23 cellular contexts compared by ENCODE assay signal in the genomic region with DNA sequence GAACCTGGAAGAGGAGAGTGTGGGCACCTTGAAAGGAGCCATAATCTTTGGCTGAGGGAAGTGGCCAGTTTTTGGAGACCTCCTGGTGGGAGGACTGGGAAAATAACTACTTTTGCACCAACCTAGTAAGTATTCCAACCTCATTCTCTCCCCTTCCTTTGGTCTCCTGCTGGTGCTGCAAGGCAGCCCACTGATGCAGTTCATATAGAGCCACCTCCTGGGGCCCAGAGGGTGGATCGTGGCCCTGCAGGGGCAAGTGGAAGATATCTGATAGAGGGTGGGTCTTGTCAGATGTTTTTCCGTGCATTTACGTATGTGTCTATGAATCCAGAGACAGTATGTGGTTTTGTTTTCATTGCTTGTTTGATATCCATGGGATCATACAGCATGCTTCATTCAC.
DNase-seq lines count a peak whose midpoint lies in the region; ATAC-seq, FAIRE-seq and TF ChIP-seq lines count a peak whose summit lies in the region.
"Had no signal": no experiment of that assay in that cellular context is flagged by ENCODE, and none has a peak within 500 bp of the region (broad histone marks: within the 10 kb centered on the region; RNA-seq: fewer than 3 reads in every experiment).

No MANE protein-coding gene starts in this region.

- H3K36me3 ChIP-seq in HEK293 (ENCODE audit: control insufficient read depth in 2 of 2, insufficient read depth in 1 of 2, low read length in 2 of 2): no peaks in the 10 kb centered on the region
- no peaks in the 10 kb centered on the region for H3K36me3 ChIP-seq in kidney (ENCODE audit: control insufficient read depth in 1 of 2, insufficient read depth in 2 of 2, low read length in 2 of 2)
- H3K36me3 ChIP-seq: BLaER1 had no signal

- H3K4me1 Mint-ChIP-seq in activated CD8-positive, alpha-beta memory T cell treated with anti-CD3 and anti-CD28 coated beads, Interleukin-2, amount 10 ng/mL, durations not matched to agents 7 days and 5 days: no peaks in the 10 kb centered on the region
- peaks cover 16% of the 10 kb centered on the region for H3K4me1 Mint-ChIP-seq in type B pancreatic cell (ENCODE audit: unreplicated experiment)

- TF ChIP-seq CTCF in HEK293 (tag by site-specific recombination; IDR thresholded peaks at IDR 0.05) (no peak), kidney (IDR thresholded peaks at IDR 0.05; ENCODE audit: borderline replicate concordance, extremely low read depth, insufficient read depth) (no peak), type B pancreatic cell (conservative IDR thresholded peaks at IDR 0.05) (no peak)

- H3K36me3 Mint-ChIP-seq in activated CD8-positive, alpha-beta memory T cell treated with anti-CD3 and anti-CD28 coated beads, Interleukin-2, amount 10 ng/mL, durations not matched to agents 7 days and 5 days: peaks cover 2% of the 10 kb centered on the region
- no peaks in the 10 kb centered on the region for H3K36me3 Mint-ChIP-seq in type B pancreatic cell

- H3K27ac ChIP-seq in HEK293 (ENCODE audit: extremely low read depth, low read depth, low read length) (no peak overlapping the region), kidney (ENCODE audit: low read depth in 2 of 2, low read length in 2 of 2) (no peak overlapping the region)
- H3K27ac ChIP-seq: BLaER1, HL-60 had no signal

- CTCF ChIA-PET in HEK293 (lab: Yijun Ruan, JAX): interaction anchor here (0.7 to 1.8 kb wide), 2 partner anchors 10 to 102 kb away, joined by 3 to 5 read pairs; no protein-coding TSS in a partner anchor
- CTCF ChIA-PET in activated CD8-positive, alpha-beta memory T cell treated with anti-CD3 and anti-CD28 coated beads, Interleukin-2, amount 10 ng/mL, durations not matched to agents 7 days and 5 days (lab: Charles Lee): no interaction called here

- DNase-seq in activated CD8-positive, alpha-beta memory T cell treated with anti-CD3 and anti-CD28 coated beads, Interleukin-2, amount 10 ng/mL, durations not matched to agents 7 days and 5 days: peak; percentile 28
- peak; percentile 29 for DNase-seq in kidney
- DNase-seq in type B pancreatic cell (ENCODE audit: extremely low spot score, unreplicated experiment): peak; percentile 42
- DNase-seq in AG20443 (ENCODE audit: low spot score): no peak
- DNase-seq in 8988T: no peak
- DNase-seq in frontal cortex (ENCODE audit: low spot score in 2 of 2): no peak
- DNase-seq: Caco-2; CD4-positive, alpha-beta memory T cell; DMS79 treated with DMSO at 0.1 percent for 48 hours; H9; KG1; NCI-H1092; NCI-H1436; NCI-H187 treated with DMSO at 0.1 percent for 48 hours; NCI-H226; NCI-H774; SIG-M5; SK-N-SH had no signal

- intact Hi-C loops in kidney (cut with DNase I): no loop called here

- H3K4me3 Mint-ChIP-seq in activated CD8-positive, alpha-beta memory T cell treated with anti-CD3 and anti-CD28 coated beads, Interleukin-2, amount 10 ng/mL, durations not matched to agents 7 days and 5 days: no peak overlapping the region
- H3K4me3 Mint-ChIP-seq in type B pancreatic cell: no peak overlapping the region
- H3K4me3 Mint-ChIP-seq: CD4-positive, alpha-beta memory T cell; H9 had no signal

- FAIRE-seq in kidney (lab: Jason Lieb, UNC) (no peak), frontal cortex (lab: Jason Lieb, UNC) (no peak)
- FAIRE-seq: HepG2 had no signal

- H3K4me3 ChIP-seq in HEK293 (ENCODE audit: low read depth, low read length) (no peak overlapping the region), kidney (ENCODE audit: low read length in 2 of 2) (no peak overlapping the region)
- H3K4me3 ChIP-seq: BLaER1 had no signal

- H3K4me1 ChIP-seq in HEK293 (ENCODE audit: control insufficient read depth, insufficient read depth, low read length) (no peaks in the 10 kb centered on the region), kidney (ENCODE audit: control insufficient read depth in 1 of 2, insufficient read depth in 1 of 2, low read depth in 1 of 2, low read length in 2 of 2) (no peaks in the 10 kb centered on the region)
- H3K4me1 ChIP-seq: Caco-2 had no signal

- H3K9me3 Mint-ChIP-seq in activated CD8-positive, alpha-beta memory T cell treated with anti-CD3 and anti-CD28 coated beads, Interleukin-2, amount 10 ng/mL, durations not matched to agents 7 days and 5 days (ENCODE audit: low read depth): peaks cover 8% of the 10 kb centered on the region
- peaks cover 12% of the 10 kb centered on the region for H3K9me3 Mint-ChIP-seq in type B pancreatic cell

- H3K27me3 Mint-ChIP-seq in activated CD8-positive, alpha-beta memory T cell treated with anti-CD3 and anti-CD28 coated beads, Interleukin-2, amount 10 ng/mL, durations not matched to agents 7 days and 5 days: peaks cover 35% of the 10 kb centered on the region
- peaks cover 11% of the 10 kb centered on the region for H3K27me3 Mint-ChIP-seq in type B pancreatic cell

- ATAC-seq in activated CD8-positive, alpha-beta memory T cell treated with anti-CD3 and anti-CD28 coated beads, Interleukin-2, amount 10 ng/mL, durations not matched to agents 7 days and 5 days: no peak
- ATAC-seq: HepG2, Panc1 had no signal

- no peak overlapping the region for H3K9ac ChIP-seq in kidney (ENCODE audit: low read length in 2 of 2)
- H3K9ac ChIP-seq: BLaER1, SK-N-SH had no signal

- H3K9me3 ChIP-seq in HEK293 (ENCODE audit: control insufficient read depth, insufficient read depth, low read depth, low read length) (no peaks in the 10 kb centered on the region), kidney (ENCODE audit: control insufficient read depth in 1 of 2, low read length in 2 of 2) (peaks cover 0 to 13% of the 10 kb centered on the region in 2 donors)

- no peak overlapping the region for H3K27ac Mint-ChIP-seq in activated CD8-positive, alpha-beta memory T cell treated with anti-CD3 and anti-CD28 coated beads, Interleukin-2, amount 10 ng/mL, durations not matched to agents 7 days and 5 days
- no peak overlapping the region for H3K27ac Mint-ChIP-seq in type B pancreatic cell
- H3K27ac Mint-ChIP-seq: CD4-positive, alpha-beta memory T cell had no signal

- POLR2A ChIA-PET in HEK293 (lab: Yijun Ruan, JAX): no interaction called here

TF ChIP-seq in HEK293, 187 proteins besides CTCF, POLR2A, EP300 and RAD21:
- TF ChIP-seq ZNF549 (tag by site-specific recombination; IDR thresholded peaks at IDR 0.05) (no peak), ZIC2 (tag by site-specific recombination; IDR thresholded peaks at IDR 0.05) (peak; percentile 58)

Comparison
In these comparisons a context has a peak if more than half of its experiments do, and no peak if none do; other contexts are left out.
1. DNase-seq: peak in activated CD8-positive, alpha-beta memory T cell treated with anti-CD3 and anti-CD28 coated beads, Interleukin-2, amount 10 ng/mL, durations not matched to agents 7 days and 5 days (single experiment), kidney (single experiment) and type B pancreatic cell (single experiment); none in AG20443 (single experiment), 8988T (single experiment) and frontal cortex (0 of 2).